ENCODE assay signal across 10 cellular contexts in the genomic region with DNA sequence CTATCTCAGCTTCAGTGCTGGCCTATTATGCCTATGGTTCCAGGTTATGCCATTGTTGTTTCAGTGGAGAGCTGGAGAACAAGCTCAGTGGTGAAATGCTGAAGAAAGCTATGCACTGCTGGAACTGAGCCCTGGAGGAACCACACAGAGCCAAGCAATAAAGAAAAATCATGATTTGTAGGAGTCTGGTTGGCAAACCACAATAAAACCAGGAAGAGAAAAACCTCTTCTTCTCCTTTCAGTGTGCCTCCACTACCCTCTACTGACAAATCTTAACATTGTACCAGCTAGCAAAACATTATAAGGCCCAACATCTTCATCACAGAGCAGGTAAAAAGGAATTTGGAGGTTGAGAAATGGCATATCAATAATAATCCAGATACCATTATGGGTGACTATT. TPM values are rescaled to one million over a fixed set of nuclear protein-coding genes. Genes with fewer than 3 reads are reported as not detected.
DNase-seq lines count a peak whose midpoint lies in the region; ATAC-seq and TF ChIP-seq lines count a peak whose summit lies in the region.
"Had no signal": no experiment of that assay in that cellular context is flagged by ENCODE, and none has a peak within 500 bp of the region (broad histone marks: within the 10 kb centered on the region; RNA-seq: fewer than 3 reads in every experiment).

No MANE protein-coding gene starts in this region.

- no peaks in the 10 kb centered on the region for H3K4me1 ChIP-seq in effector memory CD4-positive, alpha-beta T cell (ENCODE audit: control insufficient read depth, insufficient read depth, low read length, poor library complexity, severe bottlenecking)

- peak; percentile 26 for TF ChIP-seq CTCF in GM12873 (IDR thresholded peaks at IDR 0.05; ENCODE audit: insufficient read depth, low read depth, low read length, missing control alignments)
- peak; percentile 49 for TF ChIP-seq CTCF in progenitor cell of endocrine pancreas (IDR thresholded peaks at IDR 0.05; ENCODE audit: unreplicated experiment)

- H3K36me3 Mint-ChIP-seq in progenitor cell of endocrine pancreas (ENCODE audit: insufficient read depth): no peaks in the 10 kb centered on the region
- H3K36me3 Mint-ChIP-seq: activated naive CD4-positive, alpha-beta T cell treated with anti-CD3 and anti-CD28 coated beads, Interleukin-2, amount 50 U/mL, for 72 hours; naive B cell had no signal

- H3K27ac ChIP-seq in effector memory CD4-positive, alpha-beta T cell (ENCODE audit: insufficient read depth, low read length, poor library complexity, severe bottlenecking): no peak overlapping the region

- DNase-seq in NCI-H345 (lab: John Stamatoyannopoulos, UW): peak; percentile 33
- DNase-seq in fibroblast of peridontal ligament (ENCODE audit: extremely low read depth): peak; percentile 71
- DNase-seq in progenitor cell of endocrine pancreas (ENCODE audit: low spot score, unreplicated experiment): no peak
- DNase-seq in SKM-1 treated with dmso at 0.1 percent for 144 hours (lab: John Stamatoyannopoulos, UW; ENCODE audit: unreplicated experiment): no peak
- no peak for DNase-seq in effector memory CD4-positive, alpha-beta T cell
- DNase-seq: naive B cell had no signal

- H3K4me3 ChIP-seq in effector memory CD4-positive, alpha-beta T cell (ENCODE audit: insufficient read depth, low read depth, low read length, poor library complexity, severe bottlenecking): no peak overlapping the region

- H3K4me1 Mint-ChIP-seq in progenitor cell of endocrine pancreas (ENCODE audit: low read depth): no peaks in the 10 kb centered on the region
- H3K4me1 Mint-ChIP-seq: naive B cell had no signal

- no peaks in the 10 kb centered on the region for H3K9me3 ChIP-seq in effector memory CD4-positive, alpha-beta T cell (ENCODE audit: control insufficient read depth, low read length)

- ATAC-seq in HG03469 (IDR thresholded peaks at IDR 0.05; ENCODE audit: unreplicated experiment) (no peak), GM21529 (IDR thresholded peaks at IDR 0.05; ENCODE audit: unreplicated experiment) (no peak)
- ATAC-seq: activated naive CD4-positive, alpha-beta T cell treated with anti-CD3 and anti-CD28 coated beads, Interleukin-2, amount 50 U/mL, for 72 hours had no signal

- no peak overlapping the region for H3K4me3 Mint-ChIP-seq in progenitor cell of endocrine pancreas (ENCODE audit: low read depth)
- H3K4me3 Mint-ChIP-seq: naive B cell had no signal

- H3K27me3 Mint-ChIP-seq in progenitor cell of endocrine pancreas: no peaks in the 10 kb centered on the region

- H3K27me3 ChIP-seq in effector memory CD4-positive, alpha-beta T cell (replicated peaks; ENCODE audit: control insufficient read depth, insufficient read depth, low read length, poor library complexity, severe bottlenecking): no peaks in the 10 kb centered on the region

- H3K27ac Mint-ChIP-seq in progenitor cell of endocrine pancreas: no peak overlapping the region
- H3K27ac Mint-ChIP-seq: activated naive CD4-positive, alpha-beta T cell treated with anti-CD3 and anti-CD28 coated beads, Interleukin-2, amount 50 U/mL, for 72 hours; naive B cell had no signal

- H3K9me3 Mint-ChIP-seq in progenitor cell of endocrine pancreas (ENCODE audit: low read depth): no peaks in the 10 kb centered on the region
- H3K9me3 Mint-ChIP-seq: activated naive CD4-positive, alpha-beta T cell treated with anti-CD3 and anti-CD28 coated beads, Interleukin-2, amount 50 U/mL, for 72 hours; naive B cell had no signal

- no peaks in the 10 kb centered on the region for H3K36me3 ChIP-seq in effector memory CD4-positive, alpha-beta T cell (ENCODE audit: control insufficient read depth, insufficient read depth, low read length)

RNA-seq across cellular contexts. Expression of gene OR51F2, which starts 5.3 kb away (rescaled TPM):
- total RNA-seq in progenitor cell of endocrine pancreas: not detected in 2 replicates
- total RNA-seq: activated naive CD4-positive, alpha-beta T cell treated with anti-CD3 and anti-CD28 coated beads, Interleukin-2, amount 50 U/mL, for 72 hours had no signal

RNA-seq across cellular contexts. Expression of gene OR52R1, which starts 22.2 kb away (rescaled TPM):
- total RNA-seq in progenitor cell of endocrine pancreas: not detected in 2 replicates
- total RNA-seq: activated naive CD4-positive, alpha-beta T cell treated with anti-CD3 and anti-CD28 coated beads, Interleukin-2, amount 50 U/mL, for 72 hours had no signal

RNA-seq across cellular contexts. Expression of gene OR51S1, which starts 22.6 kb away (rescaled TPM):
- not detected in 2 replicates for total RNA-seq in progenitor cell of endocrine pancreas
- total RNA-seq: activated naive CD4-positive, alpha-beta T cell treated with anti-CD3 and anti-CD28 coated beads, Interleukin-2, amount 50 U/mL, for 72 hours had no signal

RNA-seq across cellular contexts. Expression of gene OR51T1, which starts 55.3 kb away (rescaled TPM):
- total RNA-seq in progenitor cell of endocrine pancreas: not detected in 2 replicates
- total RNA-seq: activated naive CD4-positive, alpha-beta T cell treated with anti-CD3 and anti-CD28 coated beads, Interleukin-2, amount 50 U/mL, for 72 hours had no signal

RNA-seq across cellular contexts. Expression of gene OR51F1, which starts 56.7 kb away (rescaled TPM):
- not detected in 2 replicates for total RNA-seq in progenitor cell of endocrine pancreas
- total RNA-seq: activated naive CD4-positive, alpha-beta T cell treated with anti-CD3 and anti-CD28 coated beads, Interleukin-2, amount 50 U/mL, for 72 hours had no signal

Comparison
In these comparisons a context has a peak if more than half of its experiments do, and no peak if none do; other contexts are left out.
1. DNase-seq: peak in NCI-H345 (single experiment) and fibroblast of peridontal ligament (single experiment); none in progenitor cell of endocrine pancreas (single experiment), SKM-1 treated with dmso at 0.1 percent for 144 hours (single experiment) and effector memory CD4-positive, alpha-beta T cell (0 of 3).